In genomic region chrX:104488811-104489210, GRCh38 we compare ENCODE assay signal across 17 cellular contexts.
A peak's percentile ranks its signal among the peaks of the same experiment; 100 is the strongest.
DNase-seq lines count a peak whose midpoint lies in the region; ATAC-seq, FAIRE-seq and TF ChIP-seq lines count a peak whose summit lies in the region.
"Had no signal": no experiment of that assay in that cellular context is flagged by ENCODE, and none has a peak within 500 bp of the region (broad histone marks: within the 10 kb centered on the region; RNA-seq: fewer than 3 reads in every experiment).

No MANE protein-coding gene starts in this region.

- no peaks in the 10 kb centered on the region for H3K4me1 Mint-ChIP-seq in stimulated activated naive B cell treated with anti-CD40 and anti-IgM and Interleukin-4, amounts not matched to agents 10 μg/mL and 1 μg/mL and 100 μg/mL, for 72 hours
- H3K4me1 Mint-ChIP-seq: B cell had no signal

- H3K36me3 Mint-ChIP-seq in stimulated activated naive B cell treated with anti-CD40 and anti-IgM and Interleukin-4, amounts not matched to agents 10 μg/mL and 1 μg/mL and 100 μg/mL, for 72 hours = no peaks in the 10 kb centered on the region

- WGBS in stomach, 5 donors = 20 to 63% (median 45%) methylated on average over 1 of the region's 1 CpG

- H3K4me2 ChIP-seq in keratinocyte (ENCODE audit: control insufficient read depth, extremely low read depth, insufficient read depth, low read depth, low read length) = no peak overlapping the region

- peak; percentile 1 for DNase-seq in HT1080 (ENCODE audit: low read depth)
- peak; percentile 1 for DNase-seq in amniotic epithelial cell (ENCODE audit: low read depth)
- DNase-seq in epithelial cell of prostate (ENCODE audit: low read depth, low spot score) = peak; percentile 40
- DNase-seq in keratinocyte (ENCODE audit: low read depth, low spot score) = peak; percentile 28
- no peak for DNase-seq in stimulated activated naive B cell treated with anti-CD40 and anti-IgM and Interleukin-4, amounts not matched to agents 10 μg/mL and 1 μg/mL and 100 μg/mL, for 72 hours
- DNase-seq in stomach = no peak
- no peak for DNase-seq in stimulated activated CD4-positive, alpha-beta T cell treated with anti-CD3 and anti-CD28 coated beads, Interleukin-12 subunit alpha, Interleukin-12 subunit beta, amount 100 ng/mL, for 4 hours
- DNase-seq in RPMI8226 = no peak
- DNase-seq: ACHN; C1 segment of cervical spinal cord; Calu3; CD4-positive, alpha-beta T cell; DMS 273 treated with DMSO at 0.1 percent for 48 hours; GOT3 had no signal

- intact Hi-C loops in stomach (cut with DNase I; ENCODE audit: low total_unique reads) = no loop called here

- H3K27ac ChIP-seq in epithelial cell of prostate = peak overlapping the region; percentile 44
- no peak overlapping the region for H3K27ac ChIP-seq in keratinocyte (ENCODE audit: control insufficient read depth, insufficient read depth, low read length)
- no peak overlapping the region for H3K27ac ChIP-seq in stomach

- TF ChIP-seq CTCF in keratinocyte (optimal IDR thresholded peaks at IDR 0.05 in 1 of 3, IDR thresholded peaks at IDR 0.05 in 1 of 3, conservative IDR thresholded peaks at IDR 0.05 in 1 of 3; ENCODE audit: extremely low read depth in 1 of 3, insufficient read depth in 2 of 3, low read length in 3 of 3) = no peak
- TF ChIP-seq CTCF in stomach (IDR thresholded peaks at IDR 0.05) = no peak

- no peak overlapping the region for H3K4me3 Mint-ChIP-seq in stimulated activated naive B cell treated with anti-CD40 and anti-IgM and Interleukin-4, amounts not matched to agents 10 μg/mL and 1 μg/mL and 100 μg/mL, for 72 hours
- H3K4me3 Mint-ChIP-seq: B cell; CD4-positive, alpha-beta T cell had no signal

- no peaks in the 10 kb centered on the region for H3K79me2 ChIP-seq in keratinocyte (ENCODE audit: control insufficient read depth, insufficient read depth, low read length)

- peaks cover 0 to 2% of the 10 kb centered on the region in 2 donors for H3K9me3 Mint-ChIP-seq in stimulated activated naive B cell treated with anti-CD40 and anti-IgM and Interleukin-4, amounts not matched to agents 10 μg/mL and 1 μg/mL and 100 μg/mL, for 72 hours
- H3K9me3 Mint-ChIP-seq: CD4-positive, alpha-beta T cell had no signal

- H3K4me3 ChIP-seq in keratinocyte (ENCODE audit: control insufficient read depth in 2 of 3, extremely low read depth in 1 of 3, insufficient read depth in 2 of 3, low read depth in 1 of 3, low read length in 3 of 3) = no peak overlapping the region
- H3K4me3 ChIP-seq in stomach = no peak overlapping the region
- H3K4me3 ChIP-seq: HAP-1 had no signal

- peaks cover 5 to 7% of the 10 kb centered on the region in 2 donors for H3K27me3 Mint-ChIP-seq in stimulated activated naive B cell treated with anti-CD40 and anti-IgM and Interleukin-4, amounts not matched to agents 10 μg/mL and 1 μg/mL and 100 μg/mL, for 72 hours

- H3K27me3 ChIP-seq in keratinocyte (ENCODE audit: control insufficient read depth, extremely low read depth, insufficient read depth, low read length) (no peaks in the 10 kb centered on the region), stomach (peaks cover 0 to 9% (median 0%) of the 10 kb centered on the region in 3 donors)

- no peak overlapping the region for H2AFZ ChIP-seq in keratinocyte (ENCODE audit: control insufficient read depth, low read length)

- FAIRE-seq in keratinocyte (lab: Jason Lieb, UNC) = peak; percentile 55
- FAIRE-seq: GM18507 had no signal

- H3K36me3 ChIP-seq in keratinocyte (ENCODE audit: control insufficient read depth in 2 of 2, extremely low read depth in 1 of 2, insufficient read depth in 2 of 2, low read length in 2 of 2) = no peaks in the 10 kb centered on the region
- no peaks in the 10 kb centered on the region for H3K36me3 ChIP-seq in stomach
- H3K36me3 ChIP-seq: HAP-1 had no signal

- no peak for TF ChIP-seq EP300 in stomach (IDR thresholded peaks at IDR 0.05)

- H3K27ac Mint-ChIP-seq in stimulated activated naive B cell treated with anti-CD40 and anti-IgM and Interleukin-4, amounts not matched to agents 10 μg/mL and 1 μg/mL and 100 μg/mL, for 72 hours = no peak overlapping the region
- H3K27ac Mint-ChIP-seq: B cell; CD4-positive, alpha-beta T cell had no signal

- no peaks in the 10 kb centered on the region for H4K20me1 ChIP-seq in keratinocyte (ENCODE audit: control insufficient read depth, extremely low read depth, insufficient read depth, low read length)

- TF ChIP-seq POLR2A in stomach (IDR thresholded peaks at IDR 0.05) = no peak

- no peak overlapping the region for H3K9ac ChIP-seq in keratinocyte (ENCODE audit: control insufficient read depth, extremely low read depth, insufficient read depth, low read length)

- no peaks in the 10 kb centered on the region for H3K9me1 ChIP-seq in keratinocyte (ENCODE audit: control insufficient read depth, extremely low read depth, insufficient read depth, low read length)

- H3K9me3 ChIP-seq in keratinocyte (ENCODE audit: control insufficient read depth, low read depth, low read length) (no peaks in the 10 kb centered on the region), stomach (no peaks in the 10 kb centered on the region)
- H3K9me3 ChIP-seq: HAP-1 had no signal

- ATAC-seq in stimulated activated naive B cell treated with anti-CD40 and anti-IgM and Interleukin-4, amounts not matched to agents 10 μg/mL and 1 μg/mL and 100 μg/mL, for 72 hours (replicated peaks) = no peak

- dilution Hi-C loops in keratinocyte (cut with MboI; ENCODE audit: extremely low pct_ligation_motif_present, low sequenced_read_pairs) = no loop called here

- H3K4me1 ChIP-seq in keratinocyte (ENCODE audit: control insufficient read depth, extremely low read depth, insufficient read depth, low read length) = no peaks in the 10 kb centered on the region
- no peaks in the 10 kb centered on the region for H3K4me1 ChIP-seq in stomach
- H3K4me1 ChIP-seq: HAP-1 had no signal

Comparison
In these comparisons a context has a peak if more than half of its experiments do, and no peak if none do; other contexts are left out.
1. DNase-seq: peak in HT1080 (single experiment), amniotic epithelial cell (single experiment), epithelial cell of prostate (single experiment) and keratinocyte (single experiment); none in stimulated activated naive B cell treated with anti-CD40 and anti-IgM and Interleukin-4, amounts not matched to agents 10 μg/mL and 1 μg/mL and 100 μg/mL, for 72 hours (single experiment), stomach (single experiment), stimulated activated CD4-positive, alpha-beta T cell treated with anti-CD3 and anti-CD28 coated beads, Interleukin-12 subunit alpha, Interleukin-12 subunit beta, amount 100 ng/mL, for 4 hours (single experiment) and RPMI8226 (single experiment).